Comparison of ENCODE assay signal across 8 cellular contexts in the genomic region with DNA sequence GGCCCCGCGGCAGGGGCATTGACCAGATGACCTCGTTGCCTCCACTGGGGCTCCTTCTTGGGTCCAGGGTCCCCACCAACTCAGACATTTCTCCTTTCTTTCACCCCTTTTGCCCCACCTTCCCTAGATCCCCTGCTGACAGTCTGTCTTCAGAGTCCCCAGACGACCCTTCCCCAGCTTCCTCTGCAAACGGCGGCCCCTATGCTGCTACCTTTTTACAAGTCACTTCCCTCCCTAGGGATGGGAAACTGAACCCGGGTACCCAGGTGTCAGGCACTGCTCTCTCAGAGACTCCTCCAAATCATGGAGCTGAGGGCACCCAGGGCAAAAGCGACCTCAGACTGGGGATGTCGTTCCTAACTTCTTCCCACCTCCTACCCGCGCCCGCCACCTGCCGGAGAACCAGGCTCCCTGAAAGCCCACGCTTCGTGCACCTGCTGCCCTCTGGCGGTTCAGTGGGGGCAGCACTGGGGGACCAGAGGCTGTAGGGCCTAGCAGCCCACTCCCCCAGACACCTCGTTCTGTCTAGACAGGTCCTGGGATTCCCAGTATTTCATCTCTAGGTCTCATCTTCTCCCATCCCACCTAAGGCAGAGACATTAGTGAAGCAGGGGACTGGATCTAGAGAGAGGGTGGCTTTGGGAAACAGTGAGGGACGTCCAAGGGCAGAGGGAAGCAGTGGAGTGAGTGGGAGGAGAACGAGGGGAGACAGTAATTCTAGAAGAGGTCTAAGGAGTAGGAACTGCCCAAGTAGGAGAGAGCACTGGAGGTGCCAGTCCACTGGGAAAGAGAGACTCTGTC. TPM values are rescaled to one million over a fixed set of nuclear protein-coding genes. Genes with fewer than 3 reads are reported as not detected.
DNase-seq lines count a peak whose midpoint lies in the region; ATAC-seq and TF ChIP-seq lines count a peak whose summit lies in the region.

No MANE protein-coding gene starts in this region.

- H4K8ac ChIP-seq in IMR-90 (ENCODE audit: low read depth in 2 of 2, low read length in 2 of 2) = peak overlapping the region in 1 of 2 experiments; percentile 58; a peak in 1 of 4 replicates

- peak overlapping the region; percentile 40; the same call in 1 of the 2 replicates for H3K4ac ChIP-seq in IMR-90 (ENCODE audit: low read depth, low read length)

- 0 out of 2 replicates have a peak overlapping the region, but pooled peaks have one; percentile 19 for H3K56ac ChIP-seq in IMR-90 (ENCODE audit: extremely low read depth, insufficient read depth, low read length)

- H3K4me3 ChIP-seq in BLaER1 treated with 17β-estradiol and CSF1 and Interleukin-3, amounts not matched to agents 10 nM and 100 nM = peak overlapping the region; percentile 46 to 72 (median 60)
- peak overlapping the region; percentile 57 for H3K4me3 ChIP-seq in IMR-90 (ENCODE audit: insufficient read depth, low read depth, low read length)
- H3K4me3 ChIP-seq in fibroblast of mammary gland (ENCODE audit: control insufficient read depth, low read depth, low read length) = peak overlapping the region; percentile 43

- peak overlapping the region; percentile 85 for H2AFZ ChIP-seq in IMR-90 (replicated peaks; ENCODE audit: low read length, poor library complexity)

- no TSS peak for BruUV-seq in IMR-90 (replicated peaks; lab: Mats Ljungman, UMichigan)

- no peaks in the 10 kb centered on the region for H3K36me3 Mint-ChIP-seq in natural killer cell
- peaks cover 9% of the 10 kb centered on the region for H3K36me3 Mint-ChIP-seq in stimulated activated effector memory CD8-positive, alpha-beta T cell treated with anti-CD3 and anti-CD28 coated beads, Interleukin-12 subunit alpha, Interleukin-12 subunit beta, amount 100 ng/mL, for 72 hours

- H3K36me3 ChIP-seq in BLaER1 treated with 17β-estradiol and CSF1 and Interleukin-3, amounts not matched to agents 10 nM and 100 nM = peaks cover 0 to 63% (median 41%) of the 10 kb centered on the region in 11 experiments; a peak in 15 of 22 replicates
- no peaks in the 10 kb centered on the region for H3K36me3 ChIP-seq in IMR-90 (ENCODE audit: control insufficient read depth, insufficient read depth, low read length)

- H2BK5ac ChIP-seq in IMR-90 (ENCODE audit: low read depth, low read length, poor library complexity, severe bottlenecking) = no peak overlapping the region

- peak; percentile 68 for ATAC-seq in GM19467 (IDR thresholded peaks at IDR 0.05; ENCODE audit: unreplicated experiment)
- ATAC-seq in IMR-90 (ENCODE audit: low read depth) = peak; percentile 76
- ATAC-seq in natural killer cell = peak; percentile 94 to 99 (median 97)
- peak; percentile 83 for ATAC-seq in stimulated activated effector memory CD8-positive, alpha-beta T cell treated with anti-CD3 and anti-CD28 coated beads, Interleukin-12 subunit alpha, Interleukin-12 subunit beta, amount 100 ng/mL, for 72 hours

- no peak overlapping the region for H2BK120ac ChIP-seq in IMR-90 (ENCODE audit: low read depth, low read length)

- no peak for TF ChIP-seq POLR2A in IMR-90 (IDR thresholded peaks at IDR 0.05; ENCODE audit: low read depth, low read length)

- dilution Hi-C loops in IMR-90 (cut with HindIII; ENCODE audit: low sequenced_read_pairs, unreplicated experiment) = no loop called here

- H3K18ac ChIP-seq in IMR-90 (ENCODE audit: low read depth, low read length) = no peak overlapping the region

- peak overlapping the region; percentile 80 to 99 (median 97) for H3K4me2 ChIP-seq in BLaER1 treated with 17β-estradiol and CSF1 and Interleukin-3, amounts not matched to agents 10 nM and 100 nM
- peak overlapping the region; percentile 76 for H3K4me2 ChIP-seq in IMR-90 (ENCODE audit: low read depth, low read length)

- H3K27ac Mint-ChIP-seq in natural killer cell = peak overlapping the region in 1 of 2 donors; percentile 40
- H3K27ac Mint-ChIP-seq in stimulated activated effector memory CD8-positive, alpha-beta T cell treated with anti-CD3 and anti-CD28 coated beads, Interleukin-12 subunit alpha, Interleukin-12 subunit beta, amount 100 ng/mL, for 72 hours = no peak overlapping the region

- H2AK9ac ChIP-seq in IMR-90 (replicated peaks; ENCODE audit: low read depth, low read length, poor library complexity) = peak overlapping the region; percentile 66

- CTCF ChIA-PET in IMR-90 (lab: Yijun Ruan, JAX) = interaction anchor here (0.5 to 2.4 kb wide), 21 partner anchors 9 to 123 kb away, joined by 3 to 15 read pairs (median 4); a partner anchor contains a TSS

- peaks cover 0 to 59% (median 8%) of the 10 kb centered on the region in 11 experiments; a peak in 13 of 22 replicates for H4K20me1 ChIP-seq in BLaER1 treated with 17β-estradiol and CSF1 and Interleukin-3, amounts not matched to agents 10 nM and 100 nM
- peaks cover 4% of the 10 kb centered on the region; the same call in 1 of the 2 replicates for H4K20me1 ChIP-seq in IMR-90 (ENCODE audit: insufficient read depth, low read length)

- no peaks in the 10 kb centered on the region for H3K27me3 Mint-ChIP-seq in natural killer cell (ENCODE audit: low read depth in 2 of 2)

- peak overlapping the region; percentile 23; the same call in 1 of the 2 replicates for H2BK20ac ChIP-seq in IMR-90 (ENCODE audit: low read depth, low read length)

- H2AK5ac ChIP-seq in IMR-90 (ENCODE audit: low read depth, low read length) = no peak overlapping the region; the same call in 1 of the 2 replicates

- peaks cover 0 to 6% of the 10 kb centered on the region in 2 experiments; a peak in 1 of 4 replicates for H3K79me1 ChIP-seq in IMR-90 (ENCODE audit: low read depth in 1 of 2, low read length in 2 of 2)

- H3K14ac ChIP-seq in IMR-90 (replicated peaks; ENCODE audit: low read depth, low read length) = no peak overlapping the region

- no peak overlapping the region for H4K91ac ChIP-seq in IMR-90 (ENCODE audit: insufficient read depth, low read depth, low read length)

- intact Hi-C loops in IMR-90 (cut with micrococcal nuclease) (loop anchor here (1.0 kb wide), 1 partner anchor 9 kb away; no protein-coding TSS in a partner anchor), natural killer cell (cut with micrococcal nuclease) (loop anchor here (1.0 kb wide), 1 partner anchor 128 kb away; no protein-coding TSS in a partner anchor)

- peak; percentile 91 for TF ChIP-seq RAD21 in IMR-90 (IDR thresholded peaks at IDR 0.05; ENCODE audit: low read length)

- DNase-seq in IMR-90 (peak; percentile 73), fibroblast of mammary gland (ENCODE audit: low read depth) (peak; percentile 81), natural killer cell (peak; percentile 87)
- DNase-seq in activated T-helper 1 cell treated with anti-CD3 and anti-CD28 coated beads, Interleukin-2, amount 50 U/mL, for 16 hours (ENCODE audit: low read depth in 1 of 2, low spot score in 1 of 2) = peak; percentile 80 to 81
- peak; percentile 84 to 94 for DNase-seq in stimulated activated effector memory CD8-positive, alpha-beta T cell treated with anti-CD3 and anti-CD28 coated beads, Interleukin-12 subunit alpha, Interleukin-12 subunit beta, amount 100 ng/mL, for 72 hours (ENCODE audit: low spot score in 2 of 2)

- H3K4me1 ChIP-seq in BLaER1 treated with 17β-estradiol and CSF1 and Interleukin-3, amounts not matched to agents 10 nM and 100 nM = peaks cover 55 to 98% (median 81%) of the 10 kb centered on the region in 10 experiments
- peaks cover 9% of the 10 kb centered on the region for H3K4me1 ChIP-seq in IMR-90 (ENCODE audit: control insufficient read depth, insufficient read depth, low read length)

- H3K4me1 Mint-ChIP-seq in natural killer cell = peaks cover 0 to 7% of the 10 kb centered on the region in 2 donors
- H3K4me1 Mint-ChIP-seq in stimulated activated effector memory CD8-positive, alpha-beta T cell treated with anti-CD3 and anti-CD28 coated beads, Interleukin-12 subunit alpha, Interleukin-12 subunit beta, amount 100 ng/mL, for 72 hours = peaks cover 29% of the 10 kb centered on the region

- 0 out of 2 replicates have a peak overlapping the region, but pooled peaks have one; percentile 16 for H3K23ac ChIP-seq in IMR-90 (ENCODE audit: low read depth, low read length)

- TF ChIP-seq CTCF in IMR-90 (conservative IDR thresholded peaks at IDR 0.05; ENCODE audit: low read depth, low read length) (peak; percentile 100; the same call in 1 of the 2 replicates), fibroblast of mammary gland (conservative IDR thresholded peaks at IDR 0.05; ENCODE audit: control insufficient read depth, insufficient read depth, low read depth, low read length) (peak; percentile 100), natural killer cell (IDR thresholded peaks at IDR 0.05) (peak; percentile 100)

- 0% methylated on average over 7 of the region's 19 CpGs; no CpG with 5 or more reads in 1 of the 2 experiments for WGBS in IMR-90 (ENCODE audit: extremely low coverage in 2 of 2, insufficient read length in 1 of 2), 2 experiments

- in situ Hi-C loops in IMR-90 (cut with MboI; ENCODE audit: low sequenced_read_pairs) = loop anchor here (10.0 kb wide), 1 partner anchor 385 kb away; no protein-coding TSS in a partner anchor

- peaks cover 0 to 15% (median 0%) of the 10 kb centered on the region in 11 experiments; a peak in 5 of 22 replicates for H3K27me3 ChIP-seq in BLaER1 treated with 17β-estradiol and CSF1 and Interleukin-3, amounts not matched to agents 10 nM and 100 nM
- H3K27me3 ChIP-seq in IMR-90 (ENCODE audit: control insufficient read depth, insufficient read depth, low read length) = no peaks in the 10 kb centered on the region

- peak overlapping the region; percentile 25 for H3K4me3 Mint-ChIP-seq in natural killer cell
- H3K4me3 Mint-ChIP-seq in stimulated activated effector memory CD8-positive, alpha-beta T cell treated with anti-CD3 and anti-CD28 coated beads, Interleukin-12 subunit alpha, Interleukin-12 subunit beta, amount 100 ng/mL, for 72 hours = peak overlapping the region; percentile 46

- POLR2A ChIA-PET in IMR-90 (lab: Charles Lee; ENCODE audit: unreplicated experiment) = interaction anchor here (0.7 kb wide), 1 partner anchor 9 kb away, joined by 4 read pairs; no protein-coding TSS in a partner anchor

- no peaks in the 10 kb centered on the region for H3K9me3 ChIP-seq in BLaER1 treated with 17β-estradiol and CSF1 and Interleukin-3, amounts not matched to agents 10 nM and 100 nM (replicated peaks in 1 of 11)
- H3K9me3 ChIP-seq in IMR-90 (ENCODE audit: control insufficient read depth, insufficient read depth, low read length) = no peaks in the 10 kb centered on the region

- H3K9me3 Mint-ChIP-seq in natural killer cell = no peaks in the 10 kb centered on the region
- no peaks in the 10 kb centered on the region for H3K9me3 Mint-ChIP-seq in stimulated activated effector memory CD8-positive, alpha-beta T cell treated with anti-CD3 and anti-CD28 coated beads, Interleukin-12 subunit alpha, Interleukin-12 subunit beta, amount 100 ng/mL, for 72 hours

- H3K27ac ChIP-seq in BLaER1 treated with 17β-estradiol and CSF1 and Interleukin-3, amounts not matched to agents 10 nM and 100 nM = peak overlapping the region; percentile 7 to 66 (median 48); a peak in 17 of 22 replicates
- H3K27ac ChIP-seq in IMR-90 (ENCODE audit: insufficient read depth, low read length) = no peak overlapping the region

- H4K5ac ChIP-seq in IMR-90 (ENCODE audit: low read depth, low read length) = no peak overlapping the region

- H3K9ac ChIP-seq in BLaER1 treated with 17β-estradiol and CSF1 and Interleukin-3, amounts not matched to agents 10 nM and 100 nM = peak overlapping the region; percentile 62 to 82 (median 76); a peak in 21 of 22 replicates
- peak overlapping the region; percentile 1; the same call in 1 of the 2 replicates for H3K9ac ChIP-seq in IMR-90 (ENCODE audit: low read depth, low read length)

- no peak overlapping the region for H2BK15ac ChIP-seq in IMR-90 (ENCODE audit: low read depth, low read length)

- H3K9me1 ChIP-seq in IMR-90 (ENCODE audit: insufficient read depth, low read length) = no peaks in the 10 kb centered on the region; the same call in 1 of the 2 replicates

RNA-seq across cellular contexts. Expression of a gene that starts 4.9 kb away (rescaled TPM):
- total RNA-seq in IMR-90 (2012; rRNA removed) (0.28 and 0.36 TPM in 2 replicates), natural killer cell (1 to 10 TPM; 5.4 to 9.8 (median 8.9) TPM)
- polyA plus RNA-seq in IMR-90 (2012; rRNA removed) = 2.5 and 2.9 TPM in 2 replicates
- polyA plus RNA-seq in IMR-90 (2012; cell fraction: cytosol; rRNA removed) = 3.1 and 5.4 TPM in 2 replicates
- polyA plus RNA-seq in IMR-90 (2012; cell fraction: nucleus; rRNA removed; ENCODE audit: low replicate concordance) = 3.7 and 8.0 TPM in 2 replicates
- polyA plus RNA-seq in PFSK-1 (2012; ENCODE audit: insufficient read length, low read depth) = 9.9 TPM

RNA-seq across cellular contexts. Expression of a gene that starts 15.3 kb away (rescaled TPM):
- total RNA-seq in IMR-90 (2012; rRNA removed) (not detected in 2 replicates), natural killer cell (1 to 10 TPM in 1 of 3 donors, under 1 TPM in 2; 0.45 to 4.9 (median 0.59) TPM)
- not detected in 2 replicates for polyA plus RNA-seq in IMR-90 (2012; rRNA removed)
- polyA plus RNA-seq in IMR-90 (2012; cell fraction: cytosol; rRNA removed) = 0.02 TPM in 1 of 2 replicates, not detected in the other
- 0.19 and 0.36 TPM in 2 replicates for polyA plus RNA-seq in IMR-90 (2012; cell fraction: nucleus; rRNA removed; ENCODE audit: low replicate concordance)
- polyA plus RNA-seq in PFSK-1 (2012; ENCODE audit: insufficient read length, low read depth) = 0.50 TPM

RNA-seq across cellular contexts. Expression of a gene that starts 39.5 kb away (rescaled TPM):
- total RNA-seq in IMR-90 (2012; rRNA removed) (144 and 159 TPM in 2 replicates), natural killer cell (100 to 1,000 TPM; 177 to 232 (median 207) TPM)
- 254 and 259 TPM in 2 replicates for polyA plus RNA-seq in IMR-90 (2012; rRNA removed)
- 136 and 185 TPM in 2 replicates for polyA plus RNA-seq in IMR-90 (2012; cell fraction: cytosol; rRNA removed)
- polyA plus RNA-seq in IMR-90 (2012; cell fraction: nucleus; rRNA removed; ENCODE audit: low replicate concordance) = 196 and 225 TPM in 2 replicates
- 115 TPM for polyA plus RNA-seq in PFSK-1 (2012; ENCODE audit: insufficient read length, low read depth)

RNA-seq across cellular contexts. Expression of a gene that starts 54.7 kb away (rescaled TPM):
- total RNA-seq in IMR-90 (2012; rRNA removed) = 262 and 382 TPM in 2 replicates
- polyA plus RNA-seq in IMR-90 (2012; rRNA removed) = 157 and 187 TPM in 2 replicates
- 73.8 and 80.0 TPM in 2 replicates for polyA plus RNA-seq in IMR-90 (2012; cell fraction: cytosol; rRNA removed)
- polyA plus RNA-seq in IMR-90 (2012; cell fraction: nucleus; rRNA removed; ENCODE audit: low replicate concordance) = 22.8 and 109 TPM in 2 replicates
- 111 TPM for polyA plus RNA-seq in PFSK-1 (2012; ENCODE audit: insufficient read length, low read depth)
- total RNA-seq in natural killer cell = 10 to 100 TPM; 66.3 to 83.6 (median 79.7) TPM
